Comparison of ENCODE assay signal across 1 cellular context in genomic region chr1:29236743-29236992, GRCh38.
A peak's percentile ranks its signal among the peaks of the same experiment; 100 is the strongest.
TF ChIP-seq lines count a peak whose summit lies in the region.

No MANE protein-coding gene starts in this region.

TF ChIP-seq in HepG2, 621 proteins besides CTCF, POLR2A, EP300 and RAD21 (continued from another document):
- TF ChIP-seq RNF219 (CRISPR knock-in tag; IDR thresholded peaks at IDR 0.05) = no peak
- TF ChIP-seq NR1H2 (CRISPR knock-in tag; IDR thresholded peaks at IDR 0.05; ENCODE audit: borderline replicate concordance, low read depth) = peak; percentile 45; the same call in 1 of the 2 replicates
- TF ChIP-seq PHF8 (CRISPR knock-in tag; IDR thresholded peaks at IDR 0.05) = 0 out of 2 replicates have a peak, but pooled peaks have one; percentile 14
- TF ChIP-seq ZBTB26 (CRISPR knock-in tag; IDR thresholded peaks at IDR 0.05; ENCODE audit: borderline replicate concordance) = no peak
- TF ChIP-seq SP2 (CRISPR knock-in tag; IDR thresholded peaks at IDR 0.05) = no peak
- TF ChIP-seq FLYWCH1 (CRISPR knock-in tag; IDR thresholded peaks at IDR 0.05) = no peak
- TF ChIP-seq CCDC6 (CRISPR knock-in tag; IDR thresholded peaks at IDR 0.05) = no peak
- no peak for TF ChIP-seq NFIB (CRISPR knock-in tag; IDR thresholded peaks at IDR 0.05; ENCODE audit: borderline replicate concordance)
- TF ChIP-seq IRF9 (CRISPR knock-in tag; IDR thresholded peaks at IDR 0.05; ENCODE audit: borderline replicate concordance) = 0 out of 2 replicates have a peak, but pooled peaks have one; percentile 9
- TF ChIP-seq ZNF83 (CRISPR knock-in tag; IDR thresholded peaks at IDR 0.05; ENCODE audit: borderline replicate concordance) = no peak
- TF ChIP-seq SRF (IDR thresholded peaks at IDR 0.05; ENCODE audit: low read depth, low read length) = no peak
- peak; percentile 25; the same call in 1 of the 2 replicates for TF ChIP-seq MYPOP (CRISPR knock-in tag; IDR thresholded peaks at IDR 0.05)
- TF ChIP-seq SRSF1 (optimal IDR thresholded peaks at IDR 0.05; ENCODE audit: low read depth, low read length) = no peak
- TF ChIP-seq YY1 (IDR thresholded peaks at IDR 0.05; ENCODE audit: insufficient read depth, insufficient replicate concordance, low read depth, low read length) = no peak
- no peak for TF ChIP-seq MEF2D (CRISPR knock-in tag; IDR thresholded peaks at IDR 0.05)
- TF ChIP-seq ZNF816 (CRISPR knock-in tag; IDR thresholded peaks at IDR 0.05; ENCODE audit: borderline replicate concordance) = no peak
- 0 out of 2 replicates have a peak, but pooled peaks have one; percentile 24 for TF ChIP-seq ZNF724P (CRISPR knock-in tag; IDR thresholded peaks at IDR 0.05; ENCODE audit: borderline replicate concordance)
- no peak for TF ChIP-seq HBP1 (CRISPR knock-in tag; IDR thresholded peaks at IDR 0.05; ENCODE audit: low read depth)
- no peak for TF ChIP-seq CEBPB (IDR thresholded peaks at IDR 0.05; ENCODE audit: borderline replicate concordance, low read depth, low read length)
- no peak for TF ChIP-seq SPEN (CRISPR knock-in tag; IDR thresholded peaks at IDR 0.05; ENCODE audit: low read depth)
- TF ChIP-seq HNRNPK (IDR thresholded peaks at IDR 0.05; ENCODE audit: low read depth, low read length, poor library complexity, severe bottlenecking) = no peak
- TF ChIP-seq ZFY (CRISPR knock-in tag; IDR thresholded peaks at IDR 0.05) = no peak
- TF ChIP-seq KDM3A (CRISPR knock-in tag; IDR thresholded peaks at IDR 0.05; ENCODE audit: low read depth) = no peak
TF ChIP-seq in HepG2: peak in this region for 17.
